Comparison of ENCODE assay signal across 12 cellular contexts in genomic region chr1:29281531-29281930, GRCh38. TPM values are rescaled to one million over a fixed set of nuclear protein-coding genes. Genes with fewer than 3 reads are reported as not detected.
DNase-seq lines count a peak whose midpoint lies in the region; ATAC-seq and TF ChIP-seq lines count a peak whose summit lies in the region.
"Had no signal": no experiment of that assay in that cellular context is flagged by ENCODE, and none has a peak within 500 bp of the region (broad histone marks: within the 10 kb centered on the region; RNA-seq: fewer than 3 reads in every experiment).

No MANE protein-coding gene starts in this region.

- H3K27me3 ChIP-seq in testis = no peaks in the 10 kb centered on the region
- H3K27me3 ChIP-seq: BE2C had no signal

- H3K9me3 Mint-ChIP-seq in WTC11 (peaks cover 3% of the 10 kb centered on the region; the same call in 1 of the 2 replicates), mesothelial cell of epicardium (peaks cover 4% of the 10 kb centered on the region)
- H3K9me3 Mint-ChIP-seq in activated CD4-positive, alpha-beta T cell treated with anti-CD3 and anti-CD28 coated beads, Interleukin-2, amount 10 ng/mL, durations not matched to agents 24 days and 14 days = no peaks in the 10 kb centered on the region
- H3K9me3 Mint-ChIP-seq: CD4-positive, alpha-beta memory T cell had no signal

- POLR2A ChIA-PET in WTC11 (lab: Charles Lee) = no interaction called here

- 63 to 91% methylated on average over 3 to 4 of the region's 4 CpGs for WGBS in testis, 2 donors

- no peaks in the 10 kb centered on the region for H3K36me3 ChIP-seq in testis (ENCODE audit: low read depth, missing control alignments)

- no peak for TF ChIP-seq POLR2A in testis (IDR thresholded peaks at IDR 0.05)

- no peak for ATAC-seq in WTC11
- no peak for ATAC-seq in GM19455 (IDR thresholded peaks at IDR 0.05; ENCODE audit: unreplicated experiment)
- no peak for ATAC-seq in HG02759 (IDR thresholded peaks at IDR 0.05; ENCODE audit: unreplicated experiment)
- ATAC-seq: HCT116 had no signal

- DNase-seq in EH (ENCODE audit: low read depth) = peak; percentile 8
- no peak for DNase-seq in WTC11 (ENCODE audit: low spot score)
- no peak for DNase-seq in mesothelial cell of epicardium (ENCODE audit: low spot score in 2 of 2, unreplicated experiment in 2 of 2)
- DNase-seq in testis = peak; percentile 1
- no peak for DNase-seq in activated CD4-positive, alpha-beta T cell treated with anti-CD3 and anti-CD28 coated beads, Interleukin-2, amount 10 ng/mL, durations not matched to agents 24 days and 14 days
- DNase-seq: BE2C; CD4-positive, alpha-beta memory T cell; DMS79 had no signal

- H3K36me3 Mint-ChIP-seq in WTC11 = peaks cover 8% of the 10 kb centered on the region
- H3K36me3 Mint-ChIP-seq in mesothelial cell of epicardium = peaks cover 37% of the 10 kb centered on the region
- H3K36me3 Mint-ChIP-seq in activated CD4-positive, alpha-beta T cell treated with anti-CD3 and anti-CD28 coated beads, Interleukin-2, amount 10 ng/mL, durations not matched to agents 24 days and 14 days (ENCODE audit: low read depth) = no peaks in the 10 kb centered on the region
- H3K36me3 Mint-ChIP-seq: CD4-positive, alpha-beta memory T cell had no signal

- H3K4me3 ChIP-seq in testis = no peak overlapping the region

- H3K27ac Mint-ChIP-seq in WTC11 (peak overlapping the region; percentile 38; the same call in 1 of the 2 replicates), mesothelial cell of epicardium (peak overlapping the region; percentile 50)
- H3K27ac Mint-ChIP-seq in activated CD4-positive, alpha-beta T cell treated with anti-CD3 and anti-CD28 coated beads, Interleukin-2, amount 10 ng/mL, durations not matched to agents 24 days and 14 days = no peak overlapping the region

- no peak overlapping the region for H3K27ac ChIP-seq in testis
- H3K27ac ChIP-seq: C4-2B had no signal

- H3K4me3 Mint-ChIP-seq in WTC11 = no peak overlapping the region
- H3K4me3 Mint-ChIP-seq in mesothelial cell of epicardium = no peak overlapping the region
- no peak overlapping the region for H3K4me3 Mint-ChIP-seq in activated CD4-positive, alpha-beta T cell treated with anti-CD3 and anti-CD28 coated beads, Interleukin-2, amount 10 ng/mL, durations not matched to agents 24 days and 14 days
- H3K4me3 Mint-ChIP-seq: CD4-positive, alpha-beta memory T cell had no signal

- peaks cover 11% of the 10 kb centered on the region for H3K4me1 ChIP-seq in testis

- CTCF ChIA-PET in WTC11 (lab: Charles Lee) = no interaction called here

- intact Hi-C loops in testis (cut with DNase I; ENCODE audit: low total_unique reads) = no loop called here
- intact Hi-C loops in activated CD4-positive, alpha-beta T cell treated with anti-CD3 and anti-CD28 coated beads, Interleukin-2, amount 10 ng/mL, durations not matched to agents 24 days and 14 days (cut with micrococcal nuclease) = no loop called here

- H3K27me3 Mint-ChIP-seq in WTC11 (ENCODE audit: low read depth) (no peaks in the 10 kb centered on the region), mesothelial cell of epicardium (ENCODE audit: low read depth) (no peaks in the 10 kb centered on the region)
- H3K27me3 Mint-ChIP-seq in activated CD4-positive, alpha-beta T cell treated with anti-CD3 and anti-CD28 coated beads, Interleukin-2, amount 10 ng/mL, durations not matched to agents 24 days and 14 days = no peaks in the 10 kb centered on the region

- TF ChIP-seq CTCF in WTC11 (IDR thresholded peaks at IDR 0.05) = no peak
- TF ChIP-seq CTCF in mesothelial cell of epicardium (IDR thresholded peaks at IDR 0.05; ENCODE audit: unreplicated experiment) = no peak
- TF ChIP-seq CTCF in testis (IDR thresholded peaks at IDR 0.05) = no peak

- no peaks in the 10 kb centered on the region for H3K9me3 ChIP-seq in testis
- H3K9me3 ChIP-seq: BE2C had no signal

- H3K4me1 Mint-ChIP-seq in WTC11 (peaks cover 27% of the 10 kb centered on the region), mesothelial cell of epicardium (peaks cover 12% of the 10 kb centered on the region)
- peaks cover 5% of the 10 kb centered on the region for H3K4me1 Mint-ChIP-seq in activated CD4-positive, alpha-beta T cell treated with anti-CD3 and anti-CD28 coated beads, Interleukin-2, amount 10 ng/mL, durations not matched to agents 24 days and 14 days

TF ChIP-seq in WTC11, 78 proteins besides CTCF, POLR2A, EP300 and RAD21:
- no peak for TF ChIP-seq ATF6 (CRISPR knock-in tag; IDR thresholded peaks at IDR 0.05)
- no peak for TF ChIP-seq GTF2I (CRISPR knock-in tag; conservative IDR thresholded peaks at IDR 0.05)
- TF ChIP-seq CREM (CRISPR knock-in tag; IDR thresholded peaks at IDR 0.05) = no peak
- no peak for TF ChIP-seq MXD4 (CRISPR knock-in tag; IDR thresholded peaks at IDR 0.05; ENCODE audit: borderline replicate concordance)
- TF ChIP-seq FOXP1 (CRISPR knock-in tag; IDR thresholded peaks at IDR 0.05; ENCODE audit: borderline replicate concordance) = no peak
- TF ChIP-seq NFE2L1 (CRISPR knock-in tag; IDR thresholded peaks at IDR 0.05) = no peak
- TF ChIP-seq JAZF1 (CRISPR knock-in tag; IDR thresholded peaks at IDR 0.05) = no peak
- no peak for TF ChIP-seq ZNF121 (CRISPR knock-in tag; IDR thresholded peaks at IDR 0.05)
- TF ChIP-seq ZNF396 (CRISPR knock-in tag; IDR thresholded peaks at IDR 0.05; ENCODE audit: borderline replicate concordance) = no peak
- no peak for TF ChIP-seq ESRRA (CRISPR knock-in tag; IDR thresholded peaks at IDR 0.05; ENCODE audit: borderline replicate concordance)
- no peak for TF ChIP-seq TCF7 (CRISPR knock-in tag; IDR thresholded peaks at IDR 0.05; ENCODE audit: low read depth)
- TF ChIP-seq MYBL2 (CRISPR knock-in tag; IDR thresholded peaks at IDR 0.05) = no peak
- TF ChIP-seq ZNF263 (CRISPR knock-in tag; IDR thresholded peaks at IDR 0.05; ENCODE audit: low read depth) = no peak
- no peak for TF ChIP-seq KAT7 (CRISPR knock-in tag; IDR thresholded peaks at IDR 0.05; ENCODE audit: borderline replicate concordance)
- no peak for TF ChIP-seq AFF4 (CRISPR knock-in tag; IDR thresholded peaks at IDR 0.05; ENCODE audit: borderline replicate concordance)
- no peak for TF ChIP-seq EMX1 (CRISPR knock-in tag; IDR thresholded peaks at IDR 0.05)
- no peak for TF ChIP-seq ZNF219 (CRISPR knock-in tag; IDR thresholded peaks at IDR 0.05; ENCODE audit: borderline replicate concordance)

RNA-seq across cellular contexts. Expression of gene PTPRU, which starts 45.2 kb away (rescaled TPM):
- 60.8 to 75.4 TPM (median 68.2 TPM) in 3 replicates for total RNA-seq in WTC11 (2021)
- 143 to 151 TPM (median 145 TPM) in 3 replicates for total RNA-seq in mesothelial cell of epicardium
- 10 to 100 TPM; 21.7 to 39.1 TPM for total RNA-seq in testis
- polyA plus RNA-seq in testis (ENCODE audit: insufficient read depth, low read depth, low replicate concordance) = 13.3 TPM
- 0.47 and 0.95 TPM in 2 replicates for total RNA-seq in activated CD4-positive, alpha-beta T cell treated with anti-CD3 and anti-CD28 coated beads, Interleukin-2, amount 10 ng/mL, durations not matched to agents 24 days and 14 days
- polyA plus RNA-seq: CD4-positive, alpha-beta memory T cell had no signal

RNA-seq across cellular contexts. Expression of gene MECR, which starts 50.8 kb away (rescaled TPM):
- total RNA-seq in WTC11 (2021) (37.6 to 44.2 TPM (median 43.0 TPM) in 3 replicates), mesothelial cell of epicardium (36.6 to 40.0 TPM (median 38.0 TPM) in 3 replicates), testis (10 to 100 TPM; 37.3 to 38.9 TPM)
- 33.7 TPM for polyA plus RNA-seq in testis (ENCODE audit: insufficient read depth, low read depth, low replicate concordance)
- total RNA-seq in activated CD4-positive, alpha-beta T cell treated with anti-CD3 and anti-CD28 coated beads, Interleukin-2, amount 10 ng/mL, durations not matched to agents 24 days and 14 days = 36.4 and 41.3 TPM in 2 replicates

Comparison
In these comparisons a context has a peak if more than half of its experiments do, and no peak if none do; other contexts are left out.
1. DNase-seq: peak in EH (single experiment) and testis (single experiment); none in WTC11 (single experiment), mesothelial cell of epicardium (0 of 2) and activated CD4-positive, alpha-beta T cell treated with anti-CD3 and anti-CD28 coated beads, Interleukin-2, amount 10 ng/mL, durations not matched to agents 24 days and 14 days (single experiment).
2. RNA of gene PTPRU, which starts 45.2 kb away (total RNA-seq): 143 to 151 TPM in mesothelial cell of epicardium, 60.8 to 75.4 TPM in WTC11 and 21.7 to 39.1 TPM in testis; 0.47 to 0.95 TPM in activated CD4-positive, alpha-beta T cell treated with anti-CD3 and anti-CD28 coated beads, Interleukin-2, amount 10 ng/mL, durations not matched to agents 24 days and 14 days; every median in the first group is over 10 times any median in the second.